ENCODE assay signal across 17 cellular contexts in genomic region chr6:126091507-126091906, GRCh38.
"Had no signal": no experiment of that assay in that cellular context is flagged by ENCODE, and none has a peak within 500 bp of the region (broad histone marks: within the 10 kb centered on the region; RNA-seq: fewer than 3 reads in every experiment).

No MANE protein-coding gene starts in this region.

- H3K9me3 ChIP-seq: ascending aorta, pancreas, sigmoid colon had no signal

- ATAC-seq: activated CD4-positive, CD25-positive, alpha-beta regulatory T cell treated with anti-CD3 and anti-CD28 coated beads, Interleukin-2, amount 50 U/mL, for 24 hours; natural killer cell treated with Interleukin-12 subunit alpha and Interleukin-12 subunit beta and Interleukin-15 and Interleukin-18, amount 100 ng/mL, for 72 hours; pancreas; stimulated activated effector memory CD8-positive, alpha-beta T cell treated with anti-CD3 and anti-CD28 coated beads, Interleukin-12 subunit alpha, Interleukin-12 subunit beta, amount 100 ng/mL, for 72 hours had no signal

- H3K27ac ChIP-seq: ascending aorta, cardiac muscle cell, pancreas, sigmoid colon had no signal

- H3K27me3 ChIP-seq: ascending aorta, cardiac muscle cell, pancreas, sigmoid colon had no signal

- DNase-seq: activated CD4-positive, alpha-beta T cell treated with anti-CD3 and anti-CD28 coated beads, Interleukin-2, amount 50 U/mL, for 4 hours; activated naive CD4-positive, alpha-beta T cell treated with Interleukin-2 at 50 U/mL for 16 hours; activated T-cell treated with anti-CD3 and anti-CD28 coated beads for 4 hours; foreskin fibroblast; hippocampal formation; kidney glomerular epithelial cell; mesenchymal stem cell; pancreas; sigmoid colon; T-helper 9 cell had no signal

- H3K4me3 ChIP-seq: ascending aorta, cardiac muscle cell, pancreas, sigmoid colon had no signal

- H3K4me1 ChIP-seq: ascending aorta, pancreas, sigmoid colon had no signal

- FAIRE-seq: endothelial cell of umbilical vein, pancreas, urothelium cell line had no signal

- H3K36me3 ChIP-seq: ascending aorta, cardiac muscle cell, pancreas, sigmoid colon had no signal
